Comparison of ENCODE assay signal across 28 cellular contexts in the genomic region with DNA sequence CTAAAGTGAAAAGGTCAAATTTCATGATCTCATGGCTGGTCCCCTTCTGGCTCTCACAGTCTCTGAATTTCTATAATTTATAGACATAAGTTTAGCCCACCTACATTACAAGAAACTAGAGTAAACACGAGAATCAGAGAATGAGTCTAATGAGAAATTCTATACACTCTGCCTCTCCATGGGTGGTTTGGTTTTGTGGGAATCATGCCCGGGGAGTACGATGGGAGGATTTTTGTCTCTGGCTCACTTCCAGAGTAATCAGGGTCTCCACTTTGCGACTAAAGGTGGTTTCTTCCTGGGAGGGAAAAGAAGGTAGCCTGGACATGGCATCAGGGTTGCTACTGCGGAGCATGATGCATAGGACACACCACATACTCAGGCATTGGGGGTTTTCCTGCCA.
"Had no signal": no experiment of that assay in that cellular context is flagged by ENCODE, and none has a peak within 500 bp of the region (broad histone marks: within the 10 kb centered on the region; RNA-seq: fewer than 3 reads in every experiment).

No MANE protein-coding gene starts in this region.

- H3K4me1 ChIP-seq: pancreas, prostate gland, testis, thyroid gland, transverse colon, vagina had no signal

- H3K27ac ChIP-seq: left ventricle myocardium inferior, pancreas, prostate gland, skin epidermis, stomach, testis, thyroid gland, transverse colon, upper lobe of left lung, vagina had no signal

- DNase-seq: hypothalamus; immature natural killer cell; kidney; left colon; left ventricle myocardium inferior; mesendoderm; naive B cell; natural killer cell; nucleus accumbens; pancreas; posterior cingulate gyrus; retina; right cardiac atrium; stimulated activated CD4-positive, alpha-beta T cell treated with anti-CD3 and anti-CD28 coated beads, Interleukin-12 subunit alpha, Interleukin-12 subunit beta, amount 100 ng/mL, for 4 hours; stimulated activated CD4-positive, alpha-beta T cell treated with anti-CD3 and anti-CD28 coated beads, Interleukin-15, amount 100 ng/mL, for 24 hours; stimulated activated CD4-positive, alpha-beta T cell treated with anti-CD3 and anti-CD28 coated beads, Interleukin-2, amount 100 ng/mL, for 24 hours; stimulated activated CD4-positive, alpha-beta T cell treated with anti-CD3 and anti-CD28 coated beads, Interleukin-4, amount 100 ng/mL, for 1 hour; stimulated activated naive B cell treated with anti-CD40 and anti-IgM and Interleukin-4, amounts not matched to agents 10 μg/mL and 1 μg/mL and 100 μg/mL, for 72 hours; stimulated activated naive CD8-positive, alpha-beta T cell treated with anti-CD3 and anti-CD28 coated beads, Interleukin-15, Interleukin-2, amounts not matched to agents 100 U/mL and 50 U/mL, for 24 hours; stomach; thyroid gland; transverse colon; upper lobe of left lung had no signal

- H3K4me3 ChIP-seq: left ventricle myocardium inferior, lung, pancreas, prostate gland, skin epidermis, stomach, testis, thyroid gland, transverse colon, upper lobe of left lung, vagina had no signal

- H3K36me3 ChIP-seq: left ventricle myocardium inferior, pancreas, prostate gland, stomach, thyroid gland, transverse colon, upper lobe of left lung, vagina had no signal

- H3K9me3 ChIP-seq: pancreas, prostate gland, stomach, testis, thyroid gland, transverse colon, upper lobe of left lung, vagina had no signal

- H3K27me3 ChIP-seq: pancreas, stomach, testis, thyroid gland, transverse colon, upper lobe of left lung, vagina had no signal
